In genomic region chr22:40347300-40347699, GRCh38 we compare ENCODE assay signal across 9 cellular contexts. TPM values are rescaled to one million over a fixed set of nuclear protein-coding genes. Genes with fewer than 3 reads are reported as not detected.
DNase-seq lines count a peak whose midpoint lies in the region; ATAC-seq, FAIRE-seq and TF ChIP-seq lines count a peak whose summit lies in the region.
"Had no signal": no experiment of that assay in that cellular context is flagged by ENCODE, and none has a peak within 500 bp of the region (broad histone marks: within the 10 kb centered on the region; RNA-seq: fewer than 3 reads in every experiment).

No MANE protein-coding gene starts in this region.

- no peaks in the 10 kb centered on the region for H3K9me1 ChIP-seq in K562 (ENCODE audit: control insufficient read depth, insufficient read depth, low read length)

- peak overlapping the region; percentile 86 for H3K4me2 ChIP-seq in K562 (ENCODE audit: insufficient read depth, low read length)

- H3K27me3 Mint-ChIP-seq in activated T-cell treated with anti-CD3 and anti-CD28 coated beads, Interleukin-2, amount 50 U/mL, for 4 hours (ENCODE audit: low read depth): no peaks in the 10 kb centered on the region

- H3K27me3 ChIP-seq in K562 (ENCODE audit: control insufficient read depth in 2 of 2, insufficient read depth in 2 of 2, low read length in 2 of 2): no peaks in the 10 kb centered on the region
- no peaks in the 10 kb centered on the region for H3K27me3 ChIP-seq in lung (ENCODE audit: control insufficient read depth, insufficient read depth)
- H3K27me3 ChIP-seq in transverse colon: no peaks in the 10 kb centered on the region

- H3K27ac ChIP-seq in K562 (ENCODE audit: extremely low read depth, low read depth, low read length) (peak overlapping the region; percentile 76), lung (ENCODE audit: low read depth in 1 of 2, low read length in 1 of 2) (peak overlapping the region; percentile 88 to 97), transverse colon (peak overlapping the region; percentile 84 to 95 (median 92))

- intact Hi-C loops in K562 (cut with micrococcal nuclease) (loop anchor here (5.0 to 10.0 kb wide), 3 partner anchors 170 to 802 kb away; partner anchors contain the start of gene TNRC6B), transverse colon (cut with DNase I; ENCODE audit: low total_unique reads) (loop anchor here (5.0 kb wide), 1 partner anchor 810 kb away; no protein-coding TSS in a partner anchor)

- TF ChIP-seq POLR2A in K562 (conservative IDR thresholded peaks at IDR 0.05) (no peak), transverse colon (IDR thresholded peaks at IDR 0.05) (no peak)

- H3K9me3 Mint-ChIP-seq in activated T-cell treated with anti-CD3 and anti-CD28 coated beads, Interleukin-2, amount 50 U/mL, for 4 hours: no peaks in the 10 kb centered on the region

- DNase-seq in activated T-cell treated with anti-CD3 and anti-CD28 coated beads, Interleukin-2, amount 50 U/mL, for 4 hours: no peak
- no peak for DNase-seq in activated T-cell treated with anti-CD3 and anti-CD28 coated beads for 4 hours
- no peak for DNase-seq in K562 (ENCODE audit: extremely low read depth in 1 of 4, low spot score in 3 of 4)
- DNase-seq in lung (ENCODE audit: low spot score): no peak
- DNase-seq in transverse colon: no peak
- DNase-seq in occipital lobe (lab: John Stamatoyannopoulos, UW): no peak
- DNase-seq in NCI-H2029 treated with DMSO at 0.1 percent for 48 hours (lab: John Stamatoyannopoulos, UW): no peak
- DNase-seq: DMS 273 treated with DMSO at 0.1 percent for 48 hours had no signal

- no peak for ATAC-seq in activated T-cell treated with anti-CD3 and anti-CD28 coated beads, Interleukin-2, amount 50 U/mL, for 4 hours
- ATAC-seq in K562: no peak
- ATAC-seq in lung (ENCODE audit: insufficient read depth, low FRiP score): no peak
- ATAC-seq in HG03196 (IDR thresholded peaks at IDR 0.05; ENCODE audit: unreplicated experiment): no peak

- H3K4me3 ChIP-seq in K562 (peak overlapping the region; percentile 73), lung (peak overlapping the region; percentile 90), transverse colon (peak overlapping the region; percentile 54 to 75 (median 58))

- no peak for TF ChIP-seq EP300 in K562 (IDR thresholded peaks at IDR 0.05; ENCODE audit: low read length)
- no peak for TF ChIP-seq EP300 in transverse colon (IDR thresholded peaks at IDR 0.05; ENCODE audit: low read depth)

- no peak for FAIRE-seq in K562 (lab: Jason Lieb, UNC)

- H3K36me3 ChIP-seq in K562 (ENCODE audit: control insufficient read depth, insufficient read depth, low read length) (peaks cover 42% of the 10 kb centered on the region), lung (ENCODE audit: control insufficient read depth in 2 of 2, insufficient read depth in 2 of 2, low read length in 2 of 2) (peaks cover 4 to 10% of the 10 kb centered on the region in 2 donors), transverse colon (peaks cover 0 to 25% (median 10%) of the 10 kb centered on the region in 4 donors)

- H3K9ac ChIP-seq in K562 (ENCODE audit: insufficient read depth in 1 of 2, low read depth in 2 of 2, low read length in 2 of 2): peak overlapping the region; percentile 73 to 94; a peak in 3 of 4 replicates

- H3K36me3 Mint-ChIP-seq in activated T-cell treated with anti-CD3 and anti-CD28 coated beads, Interleukin-2, amount 50 U/mL, for 4 hours (ENCODE audit: insufficient read depth): peaks cover 11% of the 10 kb centered on the region

- peaks cover 34% of the 10 kb centered on the region for H3K4me1 Mint-ChIP-seq in activated T-cell treated with anti-CD3 and anti-CD28 coated beads, Interleukin-2, amount 50 U/mL, for 4 hours (ENCODE audit: low read depth)

- H2AFZ ChIP-seq in K562 (ENCODE audit: low read depth, low read length): peak overlapping the region; percentile 89; the same call in 1 of the 2 replicates

- no peak for TF ChIP-seq RAD21 in K562 (CRISPR knock-in tag; conservative IDR thresholded peaks at IDR 0.05 in 1 of 2, IDR thresholded peaks at IDR 0.05 in 1 of 2)

- CTCF ChIA-PET in K562 (lab: Yijun Ruan, JAX; ENCODE audit: low intra/inter-chr PET ratio): interaction anchor here (0.6 to 1.2 kb wide), 4 partner anchors 26 to 812 kb away, joined by 3 to 5 read pairs (median 3); no protein-coding TSS in a partner anchor

- H3K79me2 ChIP-seq in K562 (ENCODE audit: control insufficient read depth, insufficient read depth, low read length): peaks cover 41% of the 10 kb centered on the region

- peaks cover 5 to 7% of the 10 kb centered on the region in 2 experiments for H3K4me1 ChIP-seq in K562 (replicated peaks in 1 of 2; ENCODE audit: control insufficient read depth in 2 of 2, insufficient read depth in 2 of 2, low read length in 2 of 2)
- peaks cover 5 to 7% of the 10 kb centered on the region in 2 donors for H3K4me1 ChIP-seq in lung (ENCODE audit: control insufficient read depth in 2 of 2, insufficient read depth in 2 of 2, low read length in 2 of 2)
- H3K4me1 ChIP-seq in transverse colon: peaks cover 0 to 33% (median 23%) of the 10 kb centered on the region in 4 donors

- in situ Hi-C loops in K562 (cut with MboI): no loop called here
- in situ Hi-C loops in transverse colon (cut with MboI; ENCODE audit: low pct_ligation_motif_present in 1 of 4, low pct_unique_long_range_greater_than_20kb in 1 of 4, low sequenced_read_pairs in 3 of 4): loop anchor here in 3 of 4 donors (10.0 kb wide), 2 partner anchors 302 to 812 kb away; partner anchors contain the start of gene RPS19BP1 (in 1 of the 3)

- H4K20me1 ChIP-seq in K562 (replicated peaks; ENCODE audit: control insufficient read depth, insufficient read depth, low read length): no peaks in the 10 kb centered on the region

- WGBS in K562 (ENCODE audit: insufficient coverage, low coverage, missing lambda C conversion rate): 2% methylated on average over 10 of the region's 10 CpGs
- WGBS in lung, 2 donors: 22 to 25% methylated on average over 10 of the region's 10 CpGs
- 14% methylated on average over 10 of the region's 10 CpGs; no CpG with 5 or more reads in 1 of the 2 donors for WGBS in transverse colon (ENCODE audit: low coverage in 1 of 2), 2 donors

- TF ChIP-seq CTCF in K562 (IDR thresholded peaks at IDR 0.05 in 2 of 3, conservative IDR thresholded peaks at IDR 0.05 in 1 of 3; ENCODE audit: insufficient read depth in 2 of 3, low read depth in 1 of 3, low read length in 3 of 3) (no peak), lung (IDR thresholded peaks at IDR 0.05; ENCODE audit: control extremely low read depth, extremely low read depth) (no peak), transverse colon (IDR thresholded peaks at IDR 0.05) (no peak)

- peak overlapping the region; percentile 98 for H3K4me3 Mint-ChIP-seq in activated T-cell treated with anti-CD3 and anti-CD28 coated beads, Interleukin-2, amount 50 U/mL, for 4 hours

- POLR2A ChIA-PET in K562 (lab: Yijun Ruan, JAX): interaction anchor here (0.7 to 1.6 kb wide), 3 partner anchors 16 to 303 kb away, joined by 3 to 5 read pairs (median 3); no protein-coding TSS in a partner anchor

- TSS peak; percentile 63 for BruUV-seq in K562 (replicated peaks; lab: Mats Ljungman, UMichigan)

- H3K9me3 ChIP-seq in K562 (replicated peaks; ENCODE audit: control insufficient read depth, insufficient read depth, low read depth, low read length) (no peaks in the 10 kb centered on the region), lung (ENCODE audit: control insufficient read depth in 2 of 2, insufficient read depth in 1 of 2, low read length in 1 of 2) (no peaks in the 10 kb centered on the region), transverse colon (no peaks in the 10 kb centered on the region)

RNA-seq across cellular contexts. Expression of gene ADSL, which starts 1.0 kb away (rescaled TPM):
- 100 to 1,000 TPM; 183 to 218 (median 204) TPM for total RNA-seq in activated T-cell treated with anti-CD3 and anti-CD28 coated beads, Interleukin-2, amount 50 U/mL, for 4 hours
- total RNA-seq in K562 (2011; cell fraction: chromatin; rRNA removed; ENCODE audit: low replicate concordance): 102 and 121 TPM in 2 replicates
- 77.6 and 87.6 TPM in 2 replicates for total RNA-seq in K562 (2011; cell fraction: nucleolus; rRNA removed)
- 95.9 and 126 TPM in 2 replicates for total RNA-seq in K562 (2011; cell fraction: nucleoplasm; rRNA removed)
- 141 and 164 TPM in 2 replicates for total RNA-seq in K562 (2014; rRNA removed)
- total RNA-seq in K562 (2014; rRNA removed; fragmentation: Illumina TruSeq; extraction: Trizol): 146 and 148 TPM in 2 replicates
- total RNA-seq in K562 (2015; rRNA removed; fragmentation: Illumina TruSeq; extraction: Trizol): 112 TPM in 2 replicates
- 124 and 132 TPM in 2 replicates for total RNA-seq in K562 (2021)
- 149 and 192 TPM in 2 replicates for polyA plus RNA-seq in K562 (2011; rRNA removed)
- 157 and 182 TPM in 2 replicates for polyA plus RNA-seq in K562 (2011; cell fraction: cytosol; rRNA removed)
- polyA plus RNA-seq in K562 (2011; cell fraction: nucleus; rRNA removed): 102 and 109 TPM in 2 replicates
- 114 and 139 TPM in 2 replicates for polyA plus RNA-seq in K562 (2012)
- polyA plus RNA-seq in K562 (2014; fragmentation: Illumina TruSeq; extraction: Trizol): 136 and 137 TPM in 2 replicates
- 100 to 1,000 TPM; 278 to 322 TPM for polyA plus RNA-seq in K562 (2014; fragmentation: Nextera tagmentation; extraction: Ambion mirVana)
- 132 and 155 TPM in 2 replicates for polyA plus RNA-seq in K562 (2014; rRNA removed)
- 209 and 296 TPM in 2 replicates for polyA minus RNA-seq in K562 (2011; rRNA and poly(A)+ RNA removed)
- polyA minus RNA-seq in K562 (2011; cell fraction: cytosol; rRNA and poly(A)+ RNA removed): 53.1 and 73.1 TPM in 2 replicates
- polyA minus RNA-seq in K562 (2011; cell fraction: nucleus; rRNA and poly(A)+ RNA removed): 32.4 and 51.3 TPM in 2 replicates
- 10 to 100 TPM; 41.2 to 44.7 TPM for total RNA-seq in lung
- polyA plus RNA-seq in lung: 10 to 100 TPM; 35.2 to 62.9 TPM
- total RNA-seq in transverse colon: 10 to 100 TPM; 13.5 to 70.7 (median 41.8) TPM
- total RNA-seq in occipital lobe: 48.2 TPM

RNA-seq across cellular contexts. Expression of gene SGSM3, which starts 23.1 kb away (rescaled TPM):
- total RNA-seq in activated T-cell treated with anti-CD3 and anti-CD28 coated beads, Interleukin-2, amount 50 U/mL, for 4 hours: 10 to 100 TPM; 27.4 to 32.4 (median 32.2) TPM
- 101 and 295 TPM in 2 replicates for total RNA-seq in K562 (2011; cell fraction: chromatin; rRNA removed; ENCODE audit: low replicate concordance)
- total RNA-seq in K562 (2011; cell fraction: nucleolus; rRNA removed): 237 and 267 TPM in 2 replicates
- 125 and 151 TPM in 2 replicates for total RNA-seq in K562 (2011; cell fraction: nucleoplasm; rRNA removed)
- total RNA-seq in K562 (2014; rRNA removed) (32.9 and 52.2 TPM in 2 replicates), K562 (2014; rRNA removed; fragmentation: Illumina TruSeq; extraction: Trizol) (6.8 and 10.0 TPM in 2 replicates), K562 (2015; rRNA removed; fragmentation: Illumina TruSeq; extraction: Trizol) (20.5 and 24.1 TPM in 2 replicates), K562 (2021) (48.1 and 50.7 TPM in 2 replicates), lung (10 to 100 TPM; 67.2 to 83.8 TPM), transverse colon (100 to 1,000 TPM in 2 of 4 donors, 10 to 100 TPM in 2; 84.5 to 274 (median 172) TPM), occipital lobe (35.1 TPM)
- polyA plus RNA-seq in K562 (2011; rRNA removed) (35.3 and 61.3 TPM in 2 replicates), K562 (2014; fragmentation: Illumina TruSeq; extraction: Trizol) (18.0 and 34.2 TPM in 2 replicates), K562 (2014; fragmentation: Nextera tagmentation; extraction: Ambion mirVana) (1 to 10 TPM; 1.5 to 2.1 TPM), K562 (2014; rRNA removed) (55.4 and 56.2 TPM in 2 replicates), lung (10 to 100 TPM; 68.2 to 81.7 TPM)
- 39.4 and 58.7 TPM in 2 replicates for polyA plus RNA-seq in K562 (2011; cell fraction: cytosol; rRNA removed)
- polyA plus RNA-seq in K562 (2011; cell fraction: nucleus; rRNA removed): 468 and 514 TPM in 2 replicates
- polyA plus RNA-seq in K562 (2012): 33.7 and 58.5 TPM in 2 replicates
- 10.6 and 13.6 TPM in 2 replicates for polyA minus RNA-seq in K562 (2011; rRNA and poly(A)+ RNA removed)
- 14.8 and 19.9 TPM in 2 replicates for polyA minus RNA-seq in K562 (2011; cell fraction: cytosol; rRNA and poly(A)+ RNA removed)
- 48.9 and 74.2 TPM in 2 replicates for polyA minus RNA-seq in K562 (2011; cell fraction: nucleus; rRNA and poly(A)+ RNA removed)
